Comparison of ENCODE assay signal across 10 cellular contexts in genomic region chr22:23533328-23533762, GRCh38. TPM values are rescaled to one million over a fixed set of nuclear protein-coding genes. Genes with fewer than 3 reads are reported as not detected.
DNase-seq lines count a peak whose midpoint lies in the region; ATAC-seq and TF ChIP-seq lines count a peak whose summit lies in the region.
"Had no signal": no experiment of that assay in that cellular context is flagged by ENCODE, and none has a peak within 500 bp of the region (broad histone marks: within the 10 kb centered on the region; RNA-seq: fewer than 3 reads in every experiment).

No MANE protein-coding gene starts in this region.

- H3K27ac Mint-ChIP-seq in T-helper 2 cell treated with Interferon-gamma antibody and Interleukin-4, amounts not matched to agents 5 μg/mL and 100 μg/mL, for 36 hours: no peak overlapping the region

- no peak overlapping the region for H2AFZ ChIP-seq in DND-41 (ENCODE audit: low read depth, low read length)

- H3K4me3 ChIP-seq in DND-41 (ENCODE audit: low read depth in 1 of 2, low read length in 2 of 2) (no peak overlapping the region), lower lobe of right lung (no peak overlapping the region)
- no peak overlapping the region for H3K4me3 ChIP-seq in effector memory CD4-positive, alpha-beta T cell (ENCODE audit: insufficient read depth, low read depth, low read length, poor library complexity, severe bottlenecking)
- H3K4me3 ChIP-seq: heart left ventricle had no signal

- TF ChIP-seq CTCF in DND-41 (IDR thresholded peaks at IDR 0.05; ENCODE audit: borderline replicate concordance, extremely low read depth, low read length, poor library complexity, severe bottlenecking) (peak; percentile 26), lower lobe of right lung (IDR thresholded peaks at IDR 0.05) (no peak)

- peak overlapping the region; percentile 61 for H3K27ac ChIP-seq in DND-41 (ENCODE audit: low read length)
- H3K27ac ChIP-seq in lower lobe of right lung: no peak overlapping the region
- H3K27ac ChIP-seq in effector memory CD4-positive, alpha-beta T cell (ENCODE audit: insufficient read depth, low read length, poor library complexity, severe bottlenecking): no peak overlapping the region
- H3K27ac ChIP-seq: heart left ventricle, KMS-11 had no signal

- ATAC-seq in DND-41 (ENCODE audit: insufficient read depth, low read depth) (peak; percentile 82), lower lobe of right lung (no peak)

- intact Hi-C loops in lower lobe of right lung (cut with DNase I): no loop called here

- H3K27me3 ChIP-seq in DND-41 (ENCODE audit: insufficient read depth, low read length, poor library complexity): no peaks in the 10 kb centered on the region
- peaks cover 4% of the 10 kb centered on the region for H3K27me3 ChIP-seq in lower lobe of right lung (ENCODE audit: low read depth)
- H3K27me3 ChIP-seq in effector memory CD4-positive, alpha-beta T cell (replicated peaks; ENCODE audit: control insufficient read depth, insufficient read depth, low read length, poor library complexity, severe bottlenecking): no peaks in the 10 kb centered on the region
- H3K27me3 ChIP-seq: heart left ventricle had no signal

- H4K20me1 ChIP-seq in DND-41 (ENCODE audit: insufficient read depth, low read length): no peaks in the 10 kb centered on the region

- no peak overlapping the region for H3K4me3 Mint-ChIP-seq in T-helper 2 cell treated with Interferon-gamma antibody and Interleukin-4, amounts not matched to agents 5 μg/mL and 100 μg/mL, for 36 hours

- H3K36me3 ChIP-seq in DND-41 (ENCODE audit: insufficient read depth, low read length) (no peaks in the 10 kb centered on the region), lower lobe of right lung (no peaks in the 10 kb centered on the region)
- no peaks in the 10 kb centered on the region for H3K36me3 ChIP-seq in effector memory CD4-positive, alpha-beta T cell (ENCODE audit: control insufficient read depth, insufficient read depth, low read length)
- H3K36me3 ChIP-seq: heart left ventricle had no signal

- H3K9me3 ChIP-seq in DND-41 (ENCODE audit: insufficient read depth, low read length, severe bottlenecking) (no peaks in the 10 kb centered on the region), lower lobe of right lung (no peaks in the 10 kb centered on the region)
- H3K9me3 ChIP-seq in effector memory CD4-positive, alpha-beta T cell (ENCODE audit: control insufficient read depth, low read length): no peaks in the 10 kb centered on the region
- H3K9me3 ChIP-seq: heart left ventricle had no signal

- no peaks in the 10 kb centered on the region for H3K4me1 Mint-ChIP-seq in T-helper 2 cell treated with Interferon-gamma antibody and Interleukin-4, amounts not matched to agents 5 μg/mL and 100 μg/mL, for 36 hours (ENCODE audit: low read depth)

- peak overlapping the region; percentile 15 for H3K9ac ChIP-seq in DND-41 (ENCODE audit: low read depth, low read length)
- H3K9ac ChIP-seq: KMS-11 had no signal

- peaks cover 7% of the 10 kb centered on the region for H3K27me3 Mint-ChIP-seq in T-helper 2 cell treated with Interferon-gamma antibody and Interleukin-4, amounts not matched to agents 5 μg/mL and 100 μg/mL, for 36 hours (ENCODE audit: low read depth)

- H3K4me1 ChIP-seq in DND-41 (ENCODE audit: insufficient read depth, low read length) (peaks cover 56% of the 10 kb centered on the region), lower lobe of right lung (peaks cover 21% of the 10 kb centered on the region)
- no peaks in the 10 kb centered on the region for H3K4me1 ChIP-seq in effector memory CD4-positive, alpha-beta T cell (ENCODE audit: control insufficient read depth, insufficient read depth, low read length, poor library complexity, severe bottlenecking)

- no peaks in the 10 kb centered on the region for H3K36me3 Mint-ChIP-seq in T-helper 2 cell treated with Interferon-gamma antibody and Interleukin-4, amounts not matched to agents 5 μg/mL and 100 μg/mL, for 36 hours (ENCODE audit: low read depth)

- no peaks in the 10 kb centered on the region for H3K9me3 Mint-ChIP-seq in T-helper 2 cell treated with Interferon-gamma antibody and Interleukin-4, amounts not matched to agents 5 μg/mL and 100 μg/mL, for 36 hours

- H3K4me2 ChIP-seq in DND-41 (ENCODE audit: insufficient read depth, low read length): no peak overlapping the region
- H3K4me2 ChIP-seq: KMS-11 had no signal

- DNase-seq in DND-41 (peak; percentile 82), NCI-H1436 (lab: John Stamatoyannopoulos, UW) (peak; percentile 85), lower lobe of right lung (peak; percentile 44), SIG-M5 (lab: John Stamatoyannopoulos, UW) (no peak), C1 segment of cervical spinal cord (lab: John Stamatoyannopoulos, UW) (no peak)
- peak; percentile 32 for DNase-seq in activated naive CD4-positive, alpha-beta T cell treated with anti-CD3 and anti-CD28 coated beads, Interleukin-2, amount 50 U/mL, for 16 hours
- no peak for DNase-seq in T-helper 2 cell treated with Interferon-gamma antibody and Interleukin-4, amounts not matched to agents 5 μg/mL and 100 μg/mL, for 36 hours (ENCODE audit: low spot score)
- DNase-seq in effector memory CD4-positive, alpha-beta T cell: no peak

- H3K79me2 ChIP-seq in DND-41 (ENCODE audit: insufficient read depth, low read length): no peaks in the 10 kb centered on the region

RNA-seq across cellular contexts. Expression of gene IGLL1, which starts 46.7 kb away (rescaled TPM):
- total RNA-seq in lower lobe of right lung: not detected
- total RNA-seq: heart left ventricle had no signal

Comparison
In these comparisons a context has a peak if more than half of its experiments do, and no peak if none do; other contexts are left out.
1. DNase-seq: peak in DND-41 (single experiment), NCI-H1436 (single experiment), activated naive CD4-positive, alpha-beta T cell treated with anti-CD3 and anti-CD28 coated beads, Interleukin-2, amount 50 U/mL, for 16 hours (single experiment) and lower lobe of right lung (single experiment); none in SIG-M5 (single experiment), C1 segment of cervical spinal cord (0 of 14), T-helper 2 cell treated with Interferon-gamma antibody and Interleukin-4, amounts not matched to agents 5 μg/mL and 100 μg/mL, for 36 hours (single experiment) and effector memory CD4-positive, alpha-beta T cell (0 of 3).